Comparison of ENCODE assay signal across 12 cellular contexts in the genomic region with DNA sequence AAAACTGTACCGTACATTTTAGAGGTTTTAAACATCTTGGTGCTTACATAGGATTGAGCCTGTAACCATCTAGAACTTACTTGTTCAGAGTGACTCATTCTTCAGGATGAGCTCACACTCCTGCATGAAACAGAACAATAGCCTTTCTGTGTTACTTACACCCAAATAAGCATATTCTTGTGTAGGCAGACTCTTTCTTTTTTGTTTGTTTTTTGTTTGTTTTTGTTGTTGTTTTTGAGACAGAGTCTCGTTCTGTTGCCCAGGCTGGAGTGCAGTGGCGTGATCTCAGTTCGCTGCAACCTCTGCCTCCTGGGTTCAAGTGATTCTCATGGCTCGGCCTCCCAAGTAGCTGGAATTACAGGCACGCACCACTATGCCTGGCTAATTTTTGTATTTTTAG. TPM values are rescaled to one million over a fixed set of nuclear protein-coding genes. Genes with fewer than 3 reads are reported as not detected.
DNase-seq lines count a peak whose midpoint lies in the region; ATAC-seq and TF ChIP-seq lines count a peak whose summit lies in the region.
"Had no signal": no experiment of that assay in that cellular context is flagged by ENCODE, and none has a peak within 500 bp of the region (broad histone marks: within the 10 kb centered on the region; RNA-seq: fewer than 3 reads in every experiment).

No MANE protein-coding gene starts in this region.

- DNase-seq in COLO829 (ENCODE audit: low spot score) (peak; percentile 98), MV-4-11 (lab: John Stamatoyannopoulos, UW) (peak; percentile 39), mammary epithelial cell (peak; percentile 83), mesendoderm (peak; percentile 56), DMS114 treated with DMSO at 0.1 percent for 48 hours (lab: John Stamatoyannopoulos, UW; ENCODE audit: unreplicated experiment) (no peak), left ventricle myocardium inferior (no peak)
- no peak for DNase-seq in stimulated activated naive CD4-positive, alpha-beta T cell treated with Interleukin-2 at 50 U/mL for 16 hours (lab: John Stamatoyannopoulos, UW)
- DNase-seq: activated naive CD4-positive, alpha-beta T cell treated with anti-CD3 and anti-CD28 coated beads for 36 hours; immature natural killer cell; SHP77 treated with DMSO at 0.1 percent for 48 hours; stimulated activated CD4-positive, alpha-beta T cell treated with anti-CD3 and anti-CD28 coated beads, Interleukin-2, amount 100 ng/mL, for 24 hours had no signal

- peak overlapping the region; percentile 37 for H3K27ac ChIP-seq in mammary epithelial cell (ENCODE audit: insufficient read depth, low read depth, low read length)
- no peak overlapping the region for H3K27ac ChIP-seq in mesendoderm (ENCODE audit: low read depth, low read length)
- no peak overlapping the region for H3K27ac ChIP-seq in left ventricle myocardium inferior (replicated peaks)

- no peak overlapping the region for H3K4me3 ChIP-seq in mammary epithelial cell (replicated peaks in 1 of 3; ENCODE audit: insufficient read depth in 1 of 3, low read depth in 2 of 3, low read length in 3 of 3)
- H3K4me3 ChIP-seq in mesendoderm (ENCODE audit: low read length), result no peak overlapping the region
- no peak overlapping the region for H3K4me3 ChIP-seq in left ventricle myocardium inferior

- no peak for TF ChIP-seq CTCF in mammary epithelial cell (conservative IDR thresholded peaks at IDR 0.05 in 1 of 2, IDR thresholded peaks at IDR 0.05 in 1 of 2; ENCODE audit: extremely low read depth in 1 of 2, insufficient read depth in 1 of 2, low read depth in 1 of 2, low read length in 2 of 2)
- TF ChIP-seq CTCF in left ventricle myocardium inferior (IDR thresholded peaks at IDR 0.05; ENCODE audit: borderline replicate concordance), result no peak

- H3K79me2 ChIP-seq in mammary epithelial cell (ENCODE audit: insufficient read depth, low read length) (no peaks in the 10 kb centered on the region), mesendoderm (ENCODE audit: control insufficient read depth, insufficient read depth, low read length) (no peaks in the 10 kb centered on the region)

- peak overlapping the region; percentile 12 for H2AFZ ChIP-seq in mammary epithelial cell (ENCODE audit: low read depth, low read length)

- H2BK120ac ChIP-seq in mesendoderm (ENCODE audit: low read depth, low read length), result no peak overlapping the region

- WGBS in mammary epithelial cell (ENCODE audit: low coverage, missing lambda C conversion rate), result 11% methylated on average over 6 of the region's 6 CpGs
- WGBS in mesendoderm (ENCODE audit: extremely low coverage, insufficient coverage, low lambda C conversion rate), result no CpG with 5 or more reads among the region's 6 CpGs

- BruUV-seq in mammary epithelial cell (replicated peaks; lab: Mats Ljungman, UMichigan), result no TSS peak

- H3K9ac ChIP-seq in mammary epithelial cell (ENCODE audit: insufficient read depth, low read length), result no peak overlapping the region
- no peak overlapping the region for H3K9ac ChIP-seq in mesendoderm (ENCODE audit: low read length)

- CTCF ChIA-PET in mammary epithelial cell (lab: Charles Lee; ENCODE audit: low non-redundant PET), result interaction anchor here (0.5 kb wide), 1 partner anchor 165 kb away, joined by 3 read pairs; no protein-coding TSS in a partner anchor

- H2BK15ac ChIP-seq in mesendoderm (replicated peaks; ENCODE audit: low read depth), result no peak overlapping the region

- no peak overlapping the region for H3K56ac ChIP-seq in mesendoderm (ENCODE audit: low read length)

- H2AK5ac ChIP-seq in mesendoderm (ENCODE audit: low read length), result no peak overlapping the region

- H3K23ac ChIP-seq in mesendoderm (ENCODE audit: low read length), result no peak overlapping the region

- no peak overlapping the region for H4K8ac ChIP-seq in mesendoderm (ENCODE audit: low read depth, low read length)

- H3K4me1 ChIP-seq in mammary epithelial cell (ENCODE audit: insufficient read depth, low read length) (peaks cover 12% of the 10 kb centered on the region), mesendoderm (ENCODE audit: control insufficient read depth, low read depth, low read length) (peaks cover 5% of the 10 kb centered on the region), left ventricle myocardium inferior (peaks cover 12% of the 10 kb centered on the region)

- H3K4ac ChIP-seq in mesendoderm (ENCODE audit: low read depth, low read length), result no peak overlapping the region

- H3K36me3 ChIP-seq in mammary epithelial cell (ENCODE audit: insufficient read depth, low read length) (no peaks in the 10 kb centered on the region), mesendoderm (ENCODE audit: control insufficient read depth, insufficient read depth, low read length) (no peaks in the 10 kb centered on the region), left ventricle myocardium inferior (no peaks in the 10 kb centered on the region)

- dilution Hi-C loops in mammary epithelial cell (cut with HindIII; ENCODE audit: low sequenced_read_pairs), result loop anchor here (5.0 kb wide), 2 partner anchors 35 to 40 kb away; no protein-coding TSS in a partner anchor

- no peak overlapping the region for H4K5ac ChIP-seq in mesendoderm (ENCODE audit: low read length)

- in situ Hi-C loops in mammary epithelial cell (cut with MboI; ENCODE audit: low sequenced_read_pairs in 2 of 2), result no loop called here

- H3K18ac ChIP-seq in mesendoderm (ENCODE audit: low read length), result no peak overlapping the region

- H3K79me1 ChIP-seq in mesendoderm (ENCODE audit: low read length), result no peaks in the 10 kb centered on the region

- H4K20me1 ChIP-seq in mammary epithelial cell (ENCODE audit: insufficient read depth, low read length), result no peaks in the 10 kb centered on the region

- H3K4me2 ChIP-seq in mammary epithelial cell (ENCODE audit: insufficient read depth, low read depth, low read length) (peak overlapping the region; percentile 3), mesendoderm (ENCODE audit: low read length) (no peak overlapping the region)

- H3K27me3 ChIP-seq in mammary epithelial cell (ENCODE audit: insufficient read depth, low read length) (no peaks in the 10 kb centered on the region), mesendoderm (ENCODE audit: insufficient read depth, low read length, poor library complexity) (no peaks in the 10 kb centered on the region), left ventricle myocardium inferior (ENCODE audit: low read depth) (no peaks in the 10 kb centered on the region)

- peaks cover 3% of the 10 kb centered on the region for H3K9me3 ChIP-seq in mammary epithelial cell (replicated peaks; ENCODE audit: insufficient read depth, low read length)
- peaks cover 5% of the 10 kb centered on the region for H3K9me3 ChIP-seq in left ventricle myocardium inferior (replicated peaks)

- intact Hi-C loops in mammary epithelial cell (cut with micrococcal nuclease), result no loop called here
- intact Hi-C loops in left ventricle myocardium inferior (cut with micrococcal nuclease), result no loop called here

- no peak for ATAC-seq in HG02610 (IDR thresholded peaks at IDR 0.05; ENCODE audit: unreplicated experiment)

- H2BK5ac ChIP-seq in mesendoderm (ENCODE audit: low read length), result no peak overlapping the region

RNA-seq across cellular contexts. Expression of a gene that starts 3.8 kb away (rescaled TPM):
- total RNA-seq in mammary epithelial cell (under 1 TPM in 1 of 2 donors, not detected in 1; 0.67 TPM), left ventricle myocardium inferior (not detected)
- 0.08 TPM for polyA plus RNA-seq in mammary epithelial cell
- not detected for polyA minus RNA-seq in mammary epithelial cell
- not detected for polyA plus RNA-seq in mesendoderm (2013, experiment 1 of 2)
- not detected for polyA plus RNA-seq in mesendoderm (2013, experiment 2 of 2)
- polyA plus RNA-seq: immature natural killer cell had no signal

Comparison
In these comparisons a context has a peak if more than half of its experiments do, and no peak if none do; other contexts are left out.
1. DNase-seq: peak in COLO829 (single experiment), MV-4-11 (single experiment), mammary epithelial cell (single experiment) and mesendoderm (single experiment); none in stimulated activated naive CD4-positive, alpha-beta T cell treated with Interleukin-2 at 50 U/mL for 16 hours (single experiment), DMS114 treated with DMSO at 0.1 percent for 48 hours (single experiment) and left ventricle myocardium inferior (single experiment).